8 cellular contexts compared by ENCODE assay signal in genomic region chr10:97016728-97017473, GRCh38.
DNase-seq lines count a peak whose midpoint lies in the region; ATAC-seq, FAIRE-seq and TF ChIP-seq lines count a peak whose summit lies in the region.

No MANE protein-coding gene starts in this region.

- no peak overlapping the region for H2BK120ac ChIP-seq in mesenchymal stem cell (ENCODE audit: low read depth, low read length)

- no peak overlapping the region for H2AFZ ChIP-seq in mesenchymal stem cell (ENCODE audit: low read depth, low read length)

- H3K4me3 ChIP-seq in mesenchymal stem cell (ENCODE audit: insufficient read depth in 1 of 2, low read depth in 1 of 2, low read length in 2 of 2) = no peak overlapping the region

- no peak overlapping the region for H3K4me2 ChIP-seq in mesenchymal stem cell (ENCODE audit: low read length, poor library complexity, severe bottlenecking)

- 84% methylated on average over 13 of the region's 15 CpGs for WGBS in mesenchymal stem cell

- ATAC-seq in GM21367 (IDR thresholded peaks at IDR 0.05; ENCODE audit: unreplicated experiment) (peak; percentile 75), HG03457 (IDR thresholded peaks at IDR 0.05; ENCODE audit: unreplicated experiment) (peak; percentile 64), foreskin keratinocyte (peak; percentile 19)

- H2BK15ac ChIP-seq in mesenchymal stem cell (ENCODE audit: low read depth, poor library complexity, severe bottlenecking) = no peak overlapping the region

- no peak for TF ChIP-seq POLR2A in GM12892 (IDR thresholded peaks at IDR 0.05; ENCODE audit: low read depth, low read length)

- no peaks in the 10 kb centered on the region for H3K4me1 ChIP-seq in foreskin keratinocyte
- peaks cover 13% of the 10 kb centered on the region for H3K4me1 ChIP-seq in mesenchymal stem cell (ENCODE audit: control insufficient read depth, insufficient read depth, low read depth, low read length)

- no peak overlapping the region for H3K9ac ChIP-seq in mesenchymal stem cell (ENCODE audit: low read length)

- FAIRE-seq in GM12892 (lab: Jason Lieb, UNC) = peak; percentile 98

- TF ChIP-seq CTCF in foreskin keratinocyte (conservative IDR thresholded peaks at IDR 0.05) = no peak

- H2BK5ac ChIP-seq in mesenchymal stem cell (ENCODE audit: low read depth, low read length, poor library complexity, severe bottlenecking) = no peak overlapping the region

- H3K14ac ChIP-seq in mesenchymal stem cell (ENCODE audit: low read length in 2 of 2) = no peak overlapping the region

- H3K79me1 ChIP-seq in mesenchymal stem cell (replicated peaks; ENCODE audit: low read length, poor library complexity, severe bottlenecking) = no peaks in the 10 kb centered on the region

- H3K27me3 ChIP-seq in foreskin keratinocyte = peaks cover 3% of the 10 kb centered on the region
- peaks cover 0 to 9% of the 10 kb centered on the region in 2 experiments for H3K27me3 ChIP-seq in mesenchymal stem cell (ENCODE audit: control insufficient read depth in 1 of 2, insufficient read depth in 1 of 2, low read length in 2 of 2)

- no peak overlapping the region for H4K91ac ChIP-seq in mesenchymal stem cell (ENCODE audit: low read length)

- no peak overlapping the region for H2BK12ac ChIP-seq in mesenchymal stem cell (ENCODE audit: low read length in 2 of 2)

- H4K8ac ChIP-seq in mesenchymal stem cell (ENCODE audit: low read length) = no peak overlapping the region

- H3K36me3 ChIP-seq in mesenchymal stem cell (ENCODE audit: control insufficient read depth in 1 of 2, insufficient read depth in 2 of 2, low read depth in 1 of 2, low read length in 2 of 2) = no peaks in the 10 kb centered on the region

- H3K27ac ChIP-seq in foreskin keratinocyte (no peak overlapping the region), mesenchymal stem cell (ENCODE audit: low read length, poor library complexity, severe bottlenecking) (no peak overlapping the region)

- H2AK5ac ChIP-seq in mesenchymal stem cell (ENCODE audit: low read length, severe bottlenecking) = no peak overlapping the region

- DNase-seq in GM12892 (ENCODE audit: insufficient read length) = peak; percentile 66
- no peak for DNase-seq in foreskin keratinocyte
- no peak for DNase-seq in C1 segment of cervical spinal cord (lab: John Stamatoyannopoulos, UW)
- DNase-seq in mesenchymal stem cell = no peak
- no peak for DNase-seq in OCI-M2 (lab: John Stamatoyannopoulos, UW; ENCODE audit: unreplicated experiment)
- no peak for DNase-seq in COR-L47 (lab: John Stamatoyannopoulos, UW)

- H3K4ac ChIP-seq in mesenchymal stem cell (ENCODE audit: low read depth in 1 of 2, low read length in 2 of 2) = no peak overlapping the region

- H3K9me3 ChIP-seq in mesenchymal stem cell (ENCODE audit: control insufficient read depth, low read length) = no peaks in the 10 kb centered on the region

- H3K18ac ChIP-seq in mesenchymal stem cell (ENCODE audit: low read depth in 1 of 2, low read length in 2 of 2) = no peak overlapping the region

- no peak overlapping the region for H3K23ac ChIP-seq in mesenchymal stem cell (ENCODE audit: low read length in 2 of 2)

Comparison
In these comparisons a context has a peak if more than half of its experiments do, and no peak if none do; other contexts are left out.
1. ATAC-seq: peak in every context shown above with its lines; median percentile 75 in GM21367; 64 in HG03457; 19 in foreskin keratinocyte.